Comparison of ENCODE assay signal across 23 cellular contexts in the genomic region with DNA sequence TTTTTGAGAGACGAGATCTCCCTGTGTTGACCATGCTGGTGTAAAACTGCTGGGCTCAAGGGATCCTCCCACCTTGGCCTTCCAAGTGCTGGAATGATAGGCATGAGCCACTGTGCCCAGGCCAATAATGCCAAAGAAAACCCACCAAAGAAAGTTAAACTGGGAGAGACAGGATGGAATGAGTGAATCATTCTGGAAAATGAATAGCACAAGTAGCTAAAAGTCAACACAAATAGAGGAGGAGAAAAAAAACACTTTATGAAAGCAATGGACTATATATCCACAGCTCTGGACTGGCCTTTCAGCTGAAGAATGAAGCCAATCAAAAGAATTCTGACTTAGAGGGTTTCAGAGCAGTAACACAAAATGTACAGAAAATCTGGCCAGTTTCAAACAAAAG. TPM values are rescaled to one million over a fixed set of nuclear protein-coding genes. Genes with fewer than 3 reads are reported as not detected.
DNase-seq lines count a peak whose midpoint lies in the region; ATAC-seq and TF ChIP-seq lines count a peak whose summit lies in the region.
"Had no signal": no experiment of that assay in that cellular context is flagged by ENCODE, and none has a peak within 500 bp of the region (broad histone marks: within the 10 kb centered on the region; RNA-seq: fewer than 3 reads in every experiment).

No MANE protein-coding gene starts in this region.

- H3K27ac Mint-ChIP-seq in natural killer cell (peak overlapping the region; percentile 4 to 36), memory B cell (peak overlapping the region; percentile 60)
- H3K27ac Mint-ChIP-seq in natural killer cell treated with Interleukin-12 subunit alpha and Interleukin-12 subunit beta and Interleukin-15 and Interleukin-18, amount 100 ng/mL, for 72 hours = no peak overlapping the region
- H3K27ac Mint-ChIP-seq in activated T-helper 1 cell treated with anti-CD3 and anti-CD28 coated beads, Interleukin-12 subunit alpha, Interleukin-12 subunit beta, Interleukin-2, Interleukin-4 antibody, amounts not matched to agents 30 ng/mL and 10 ng/mL and 1 ng/mL, durations not matched to agents 14 hours and 24 hours and 36 hours = no peak overlapping the region
- H3K27ac Mint-ChIP-seq: activated T-helper 17 cell treated with anti-CD3 and anti-CD28 coated beads, Interleukin-2, amount 50 U/mL, for 72 hours; endodermal cell had no signal

- no peak overlapping the region for H3K4me3 ChIP-seq in astrocyte of the spinal cord (ENCODE audit: low read depth, low read length)
- H3K4me3 ChIP-seq: hepatocyte had no signal

- intact Hi-C loops in natural killer cell (cut with micrococcal nuclease) (no loop called here), posterior cingulate gyrus (cut with DNase I) (no loop called here)
- intact Hi-C loops in activated T-helper 1 cell treated with anti-CD3 and anti-CD28 coated beads, Interleukin-12 subunit alpha, Interleukin-12 subunit beta, Interleukin-2, Interleukin-4 antibody, amounts not matched to agents 30 ng/mL and 10 ng/mL and 1 ng/mL, durations not matched to agents 14 hours and 24 hours and 36 hours (cut with micrococcal nuclease) = no loop called here

- H3K27me3 Mint-ChIP-seq in natural killer cell (ENCODE audit: low read depth in 2 of 2) (no peaks in the 10 kb centered on the region), memory B cell (no peaks in the 10 kb centered on the region)
- H3K27me3 Mint-ChIP-seq in natural killer cell treated with Interleukin-12 subunit alpha and Interleukin-12 subunit beta and Interleukin-15 and Interleukin-18, amount 100 ng/mL, for 72 hours = no peaks in the 10 kb centered on the region
- no peaks in the 10 kb centered on the region for H3K27me3 Mint-ChIP-seq in activated T-helper 1 cell treated with anti-CD3 and anti-CD28 coated beads, Interleukin-12 subunit alpha, Interleukin-12 subunit beta, Interleukin-2, Interleukin-4 antibody, amounts not matched to agents 30 ng/mL and 10 ng/mL and 1 ng/mL, durations not matched to agents 14 hours and 24 hours and 36 hours (ENCODE audit: insufficient read depth)
- H3K27me3 Mint-ChIP-seq: activated T-helper 17 cell treated with anti-CD3 and anti-CD28 coated beads, Interleukin-2, amount 50 U/mL, for 72 hours; IgD-negative memory B cell had no signal

- no peak for ATAC-seq in natural killer cell
- ATAC-seq in natural killer cell treated with Interleukin-12 subunit alpha and Interleukin-12 subunit beta and Interleukin-15 and Interleukin-18, amount 100 ng/mL, for 72 hours = no peak
- ATAC-seq in memory B cell (ENCODE audit: low read depth) = no peak
- ATAC-seq: activated T-helper 17 cell treated with anti-CD3 and anti-CD28 coated beads, Interleukin-2, amount 50 U/mL, for 72 hours; HCT116 had no signal

- DNase-seq in natural killer cell (no peak), astrocyte of the spinal cord (ENCODE audit: low read depth, low spot score) (peak; percentile 37), memory B cell (ENCODE audit: low spot score in 2 of 2) (no peak), NCI-H1417 (lab: John Stamatoyannopoulos, UW) (no peak), A172 (ENCODE audit: low spot score) (no peak), posterior cingulate gyrus (no peak)
- no peak for DNase-seq in natural killer cell treated with Interleukin-12 subunit alpha and Interleukin-12 subunit beta and Interleukin-15 and Interleukin-18, amount 100 ng/mL, for 72 hours (ENCODE audit: low spot score)
- no peak for DNase-seq in activated T-helper 1 cell treated with anti-CD3 and anti-CD28 coated beads, Interleukin-12 subunit alpha, Interleukin-12 subunit beta, Interleukin-2, Interleukin-4 antibody, amounts not matched to agents 30 ng/mL and 10 ng/mL and 1 ng/mL, durations not matched to agents 14 hours and 24 hours and 36 hours (ENCODE audit: low spot score)
- DNase-seq: amniotic stem cell, cerebellar nuclear complex, DMS53, endodermal cell, mammary epithelial cell, NCI-H1694, NCI-H2227 treated with DMSO at 0.1 percent for 48 hours, NCI-H82, substantia nigra, T-helper 2 cell had no signal

- H3K4me3 Mint-ChIP-seq in natural killer cell = no peak overlapping the region
- H3K4me3 Mint-ChIP-seq in natural killer cell treated with Interleukin-12 subunit alpha and Interleukin-12 subunit beta and Interleukin-15 and Interleukin-18, amount 100 ng/mL, for 72 hours = no peak overlapping the region
- no peak overlapping the region for H3K4me3 Mint-ChIP-seq in memory B cell
- no peak overlapping the region for H3K4me3 Mint-ChIP-seq in activated T-helper 1 cell treated with anti-CD3 and anti-CD28 coated beads, Interleukin-12 subunit alpha, Interleukin-12 subunit beta, Interleukin-2, Interleukin-4 antibody, amounts not matched to agents 30 ng/mL and 10 ng/mL and 1 ng/mL, durations not matched to agents 14 hours and 24 hours and 36 hours
- H3K4me3 Mint-ChIP-seq: activated T-helper 17 cell treated with anti-CD3 and anti-CD28 coated beads, Interleukin-2, amount 50 U/mL, for 72 hours; endodermal cell; IgD-negative memory B cell; neural crest cell had no signal

- H3K9me3 Mint-ChIP-seq in natural killer cell (no peaks in the 10 kb centered on the region), memory B cell (no peaks in the 10 kb centered on the region)
- H3K9me3 Mint-ChIP-seq in natural killer cell treated with Interleukin-12 subunit alpha and Interleukin-12 subunit beta and Interleukin-15 and Interleukin-18, amount 100 ng/mL, for 72 hours = no peaks in the 10 kb centered on the region
- no peaks in the 10 kb centered on the region for H3K9me3 Mint-ChIP-seq in activated T-helper 1 cell treated with anti-CD3 and anti-CD28 coated beads, Interleukin-12 subunit alpha, Interleukin-12 subunit beta, Interleukin-2, Interleukin-4 antibody, amounts not matched to agents 30 ng/mL and 10 ng/mL and 1 ng/mL, durations not matched to agents 14 hours and 24 hours and 36 hours
- H3K9me3 Mint-ChIP-seq: activated T-helper 17 cell treated with anti-CD3 and anti-CD28 coated beads, Interleukin-2, amount 50 U/mL, for 72 hours; endodermal cell; IgD-negative memory B cell; neural crest cell had no signal

- H3K4me1 Mint-ChIP-seq in natural killer cell = peaks cover 0 to 10% of the 10 kb centered on the region in 2 donors
- peaks cover 39 to 41% of the 10 kb centered on the region in 2 donors for H3K4me1 Mint-ChIP-seq in natural killer cell treated with Interleukin-12 subunit alpha and Interleukin-12 subunit beta and Interleukin-15 and Interleukin-18, amount 100 ng/mL, for 72 hours (ENCODE audit: low read depth in 2 of 2)
- H3K4me1 Mint-ChIP-seq in memory B cell = peaks cover 2% of the 10 kb centered on the region
- peaks cover 26% of the 10 kb centered on the region for H3K4me1 Mint-ChIP-seq in activated T-helper 1 cell treated with anti-CD3 and anti-CD28 coated beads, Interleukin-12 subunit alpha, Interleukin-12 subunit beta, Interleukin-2, Interleukin-4 antibody, amounts not matched to agents 30 ng/mL and 10 ng/mL and 1 ng/mL, durations not matched to agents 14 hours and 24 hours and 36 hours (ENCODE audit: low read depth)
- H3K4me1 Mint-ChIP-seq: endodermal cell had no signal

- TF ChIP-seq CTCF in natural killer cell (IDR thresholded peaks at IDR 0.05) = no peak
- TF ChIP-seq CTCF in astrocyte of the spinal cord (IDR thresholded peaks at IDR 0.05; ENCODE audit: low read depth, low read length) = no peak

- in situ Hi-C loops in astrocyte of the spinal cord (cut with HindIII; ENCODE audit: low sequenced_read_pairs) = no loop called here

- H3K36me3 Mint-ChIP-seq in natural killer cell (peaks cover 37% of the 10 kb centered on the region), memory B cell (peaks cover 41% of the 10 kb centered on the region)
- H3K36me3 Mint-ChIP-seq in natural killer cell treated with Interleukin-12 subunit alpha and Interleukin-12 subunit beta and Interleukin-15 and Interleukin-18, amount 100 ng/mL, for 72 hours = peaks cover 39% of the 10 kb centered on the region
- peaks cover 56% of the 10 kb centered on the region for H3K36me3 Mint-ChIP-seq in activated T-helper 1 cell treated with anti-CD3 and anti-CD28 coated beads, Interleukin-12 subunit alpha, Interleukin-12 subunit beta, Interleukin-2, Interleukin-4 antibody, amounts not matched to agents 30 ng/mL and 10 ng/mL and 1 ng/mL, durations not matched to agents 14 hours and 24 hours and 36 hours (ENCODE audit: low read depth)
- H3K36me3 Mint-ChIP-seq: IgD-negative memory B cell had no signal

RNA-seq across cellular contexts. Expression of a gene that starts 23.9 kb away (rescaled TPM):
- total RNA-seq in natural killer cell = 10 to 100 TPM; 41.4 to 51.4 (median 45.4) TPM
- total RNA-seq in natural killer cell treated with Interleukin-12 subunit alpha and Interleukin-12 subunit beta and Interleukin-15 and Interleukin-18, amount 100 ng/mL, for 72 hours = 10 to 100 TPM; 46.1 to 47.2 TPM
- total RNA-seq in A172 (2014; rRNA removed; shearing (Covaris generic)) = 23.4 and 36.0 TPM in 2 replicates
- total RNA-seq in activated T-helper 1 cell treated with anti-CD3 and anti-CD28 coated beads, Interleukin-12 subunit alpha, Interleukin-12 subunit beta, Interleukin-2, Interleukin-4 antibody, amounts not matched to agents 30 ng/mL and 10 ng/mL and 1 ng/mL, durations not matched to agents 14 hours and 24 hours and 36 hours = 78.6 and 89.3 TPM in 2 replicates

RNA-seq across cellular contexts. Expression of a gene that starts 57.4 kb away (rescaled TPM):
- total RNA-seq in natural killer cell = 10 to 100 TPM; 44.0 to 53.8 (median 46.8) TPM
- 10 to 100 TPM; 62.1 to 85.1 TPM for total RNA-seq in natural killer cell treated with Interleukin-12 subunit alpha and Interleukin-12 subunit beta and Interleukin-15 and Interleukin-18, amount 100 ng/mL, for 72 hours
- total RNA-seq in A172 (2014; rRNA removed; shearing (Covaris generic)) = 65.5 and 71.3 TPM in 2 replicates
- total RNA-seq in activated T-helper 1 cell treated with anti-CD3 and anti-CD28 coated beads, Interleukin-12 subunit alpha, Interleukin-12 subunit beta, Interleukin-2, Interleukin-4 antibody, amounts not matched to agents 30 ng/mL and 10 ng/mL and 1 ng/mL, durations not matched to agents 14 hours and 24 hours and 36 hours = 30.4 and 31.6 TPM in 2 replicates

Comparison
In these comparisons a context has a peak if more than half of its experiments do, and no peak if none do; other contexts are left out.
1. H3K27ac Mint-ChIP-seq: peak in natural killer cell (2 of 2) and memory B cell (single experiment); none in natural killer cell treated with Interleukin-12 subunit alpha and Interleukin-12 subunit beta and Interleukin-15 and Interleukin-18, amount 100 ng/mL, for 72 hours (0 of 2) and activated T-helper 1 cell treated with anti-CD3 and anti-CD28 coated beads, Interleukin-12 subunit alpha, Interleukin-12 subunit beta, Interleukin-2, Interleukin-4 antibody, amounts not matched to agents 30 ng/mL and 10 ng/mL and 1 ng/mL, durations not matched to agents 14 hours and 24 hours and 36 hours (single experiment).